In the genomic region with DNA sequence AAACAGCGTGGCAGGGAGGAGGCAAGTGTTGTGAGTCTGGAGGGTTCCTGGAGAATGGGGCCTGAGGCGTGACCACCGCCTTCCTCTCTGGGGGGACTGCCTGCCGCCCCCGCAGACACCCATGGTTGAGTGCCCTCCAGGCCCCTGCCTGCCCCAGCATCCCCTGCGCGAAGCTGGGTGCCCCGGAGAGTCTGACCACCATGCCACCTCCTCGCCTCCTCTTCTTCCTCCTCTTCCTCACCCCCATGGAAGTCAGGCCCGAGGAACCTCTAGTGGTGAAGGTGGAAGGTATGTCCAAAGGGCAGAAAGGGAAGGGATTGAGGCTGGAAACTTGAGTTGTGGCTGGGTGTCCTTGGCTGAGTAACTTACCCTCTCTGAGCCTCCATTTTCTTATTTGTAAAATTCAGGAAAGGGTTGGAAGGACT, we compare ENCODE assay signal across 12 cellular contexts. TPM values are rescaled to one million over a fixed set of nuclear protein-coding genes. Genes with fewer than 3 reads are reported as not detected.
DNase-seq lines count a peak whose midpoint lies in the region; ATAC-seq and TF ChIP-seq lines count a peak whose summit lies in the region.
"Had no signal": no experiment of that assay in that cellular context is flagged by ENCODE, and none has a peak within 500 bp of the region (broad histone marks: within the 10 kb centered on the region; RNA-seq: fewer than 3 reads in every experiment).

CD19 (plus strand) TSS at position 171 of the 425 bp plus-strand sequence; CDS start at position 201, 30 bp downstream.

- TF ChIP-seq EP300 in esophagus muscularis mucosa (IDR thresholded peaks at IDR 0.05) = no peak

- intact Hi-C loops in CD4-positive, alpha-beta T cell (cut with DNase I, micrococcal nuclease) = no loop called here
- intact Hi-C loops in uterus (cut with DNase I; ENCODE audit: low total_unique reads) = no loop called here
- intact Hi-C loops in esophagus muscularis mucosa (cut with DNase I) = no loop called here

- TF ChIP-seq POLR2A in uterus (IDR thresholded peaks at IDR 0.05) = no peak
- TF ChIP-seq POLR2A in esophagus muscularis mucosa (IDR thresholded peaks at IDR 0.05; ENCODE audit: low read depth) = no peak

- no peaks in the 10 kb centered on the region for H3K9me2 ChIP-seq in SU-DHL-6 (replicated peaks; ENCODE audit: insufficient read depth, low read length)

- H3K4me3 ChIP-seq in SU-DHL-6 (ENCODE audit: insufficient read depth, low read length, poor library complexity, severe bottlenecking) = peak within 1 kb of the TSS; percentile 78
- H3K4me3 ChIP-seq in mononuclear cell (ENCODE audit: low read length) = peak within 1 kb of the TSS; percentile 29
- H3K4me3 ChIP-seq in uterus = no peak within 1 kb of the TSS
- no peak within 1 kb of the TSS for H3K4me3 ChIP-seq in esophagus muscularis mucosa
- H3K4me3 ChIP-seq: coronary artery, gastrocnemius medialis, left lung had no signal

- H3K4me1 ChIP-seq in mononuclear cell (ENCODE audit: insufficient read depth, low read length) (peaks cover 32% of the 10 kb centered on the region), uterus (no peaks in the 10 kb centered on the region), esophagus muscularis mucosa (peaks cover 0 to 12% (median 10%) of the 10 kb centered on the region in 4 donors)
- H3K4me1 ChIP-seq: gastrocnemius medialis had no signal

- 93% methylated on average over 6 of the region's 10 CpGs for WGBS in esophagus muscularis mucosa

- no peaks in the 10 kb centered on the region for H3K9me3 Mint-ChIP-seq in CD4-positive, alpha-beta T cell

- H3K79me2 ChIP-seq in SU-DHL-6 (ENCODE audit: insufficient read depth, low read length) = peaks cover 16% of the 10 kb centered on the region

- H3K27ac Mint-ChIP-seq in CD4-positive, alpha-beta T cell = peak within 1 kb of the TSS; percentile 49

- CTCF ChIA-PET in CD4-positive, alpha-beta T cell (lab: Charles Lee) = no interaction called here

- in situ Hi-C loops in GM13976 (cut with MboI; ENCODE audit: low sequenced_read_pairs, unreplicated experiment) = no loop called here

- H3K36me3 ChIP-seq in SU-DHL-6 (ENCODE audit: low read length) (peaks cover 5% of the 10 kb centered on the region; the same call in 1 of the 2 replicates), uterus (no peaks in the 10 kb centered on the region), esophagus muscularis mucosa (no peaks in the 10 kb centered on the region)
- H3K36me3 ChIP-seq: gastrocnemius medialis, left lung had no signal

- peak within 1 kb of the TSS; percentile 93 for H3K4me2 ChIP-seq in SU-DHL-6 (ENCODE audit: low read depth, low read length, poor library complexity, severe bottlenecking)

- TF ChIP-seq CTCF in CD4-positive, alpha-beta T cell (IDR thresholded peaks at IDR 0.05) = no peak
- TF ChIP-seq CTCF in GM13976 (IDR thresholded peaks at IDR 0.05; ENCODE audit: borderline replicate concordance, control extremely low read depth, extremely low read depth, insufficient read depth, missing control alignments) (no peak), SU-DHL-6 (IDR thresholded peaks at IDR 0.05; ENCODE audit: insufficient read depth, low read length, poor library complexity, severe bottlenecking) (no peak), uterus (IDR thresholded peaks at IDR 0.05) (no peak), esophagus muscularis mucosa (IDR thresholded peaks at IDR 0.05) (no peak)

- no peaks in the 10 kb centered on the region for H3K27me3 Mint-ChIP-seq in CD4-positive, alpha-beta T cell

- H3K4me3 Mint-ChIP-seq in CD4-positive, alpha-beta T cell = no peak within 1 kb of the TSS

- H2AFZ ChIP-seq in SU-DHL-6 (ENCODE audit: low read depth, low read length, severe bottlenecking) = peak within 1 kb of the TSS; percentile 38

- no peak within 1 kb of the TSS for H3K27ac ChIP-seq in CD4-positive, alpha-beta T cell (ENCODE audit: low read depth, low read length)
- H3K27ac ChIP-seq in SU-DHL-6 (ENCODE audit: low read depth, low read length) (peak within 1 kb of the TSS; percentile 84), uterus (no peak within 1 kb of the TSS), esophagus muscularis mucosa (replicated peaks in 1 of 4) (no peak within 1 kb of the TSS)
- H3K27ac ChIP-seq: coronary artery, gastrocnemius medialis, left lung, RWPE1 had no signal

- no peak for ATAC-seq in CD4-positive, alpha-beta T cell (ENCODE audit: poor library complexity)
- ATAC-seq: gastrocnemius medialis, left lung had no signal

- peaks cover 21% of the 10 kb centered on the region for H3K4me1 Mint-ChIP-seq in CD4-positive, alpha-beta T cell (ENCODE audit: low read depth)

- no peaks in the 10 kb centered on the region for H3K36me3 Mint-ChIP-seq in CD4-positive, alpha-beta T cell (ENCODE audit: low read depth)

- H3K9me3 ChIP-seq in CD4-positive, alpha-beta T cell (ENCODE audit: control insufficient read depth, low read length) = no peaks in the 10 kb centered on the region
- H3K9me3 ChIP-seq in SU-DHL-6 (ENCODE audit: insufficient read depth, low read length) (no peaks in the 10 kb centered on the region), mononuclear cell (ENCODE audit: low read depth, low read length) (no peaks in the 10 kb centered on the region), uterus (no peaks in the 10 kb centered on the region), esophagus muscularis mucosa (no peaks in the 10 kb centered on the region)
- H3K9me3 ChIP-seq: gastrocnemius medialis, left lung had no signal

- no peaks in the 10 kb centered on the region for H3K27me3 ChIP-seq in CD4-positive, alpha-beta T cell (ENCODE audit: control insufficient read depth, insufficient read depth, low read length)
- H3K27me3 ChIP-seq in SU-DHL-6 (ENCODE audit: low read length) = no peaks in the 10 kb centered on the region
- no peaks in the 10 kb centered on the region for H3K27me3 ChIP-seq in mononuclear cell (ENCODE audit: insufficient read depth, low read length)
- no peaks in the 10 kb centered on the region for H3K27me3 ChIP-seq in uterus
- H3K27me3 ChIP-seq in esophagus muscularis mucosa = peaks cover 0 to 6% (median 0%) of the 10 kb centered on the region in 4 donors
- H3K27me3 ChIP-seq: gastrocnemius medialis, left lung had no signal

- H3F3A ChIP-seq in SU-DHL-6 (ENCODE audit: insufficient read depth) = peaks cover 32% of the 10 kb centered on the region

- H4K20me1 ChIP-seq in SU-DHL-6 (ENCODE audit: low read depth, low read length) = no peaks in the 10 kb centered on the region

- peak within 1 kb of the TSS; percentile 91 for H3K9ac ChIP-seq in SU-DHL-6 (ENCODE audit: low read length)

- no peak for DNase-seq in CD4-positive, alpha-beta T cell
- DNase-seq in GM13976 (ENCODE audit: low spot score) = peak; percentile 74
- no peak for DNase-seq in NCI-H345 (lab: John Stamatoyannopoulos, UW)
- DNase-seq in NCI-H510A treated with DMSO at 0.1 percent for 48 hours (lab: John Stamatoyannopoulos, UW) = no peak
- no peak for DNase-seq in uterus
- DNase-seq in esophagus muscularis mucosa (ENCODE audit: extremely low spot score) = no peak
- DNase-seq: gastrocnemius medialis, left lung had no signal

- POLR2A ChIA-PET in CD4-positive, alpha-beta T cell (lab: Charles Lee) = no interaction called here

RNA-seq across cellular contexts. Expression of gene CD19, which starts in this region (rescaled TPM):
- total RNA-seq in CD4-positive, alpha-beta T cell = under 1 TPM; 0.14 to 0.27 TPM
- 6.6 TPM for total RNA-seq in mononuclear cell
- 1 to 10 TPM in 1 of 4 donors, not detected in 3; 1.5 TPM for total RNA-seq in uterus
- total RNA-seq in esophagus muscularis mucosa = under 1 TPM in 1 of 4 donors, not detected in 3; 0.66 TPM
- total RNA-seq: gastrocnemius medialis had no signal

Comparison
In these comparisons a context has a peak if more than half of its experiments do, and no peak if none do; other contexts are left out.
1. H3K4me3 ChIP-seq: peak in SU-DHL-6 (single experiment) and mononuclear cell (single experiment); none in uterus (0 of 2) and esophagus muscularis mucosa (0 of 4).